10 cellular contexts compared by ENCODE assay signal in genomic region chr11:119730347-119730613, GRCh38. TPM values are rescaled to one million over a fixed set of nuclear protein-coding genes. Genes with fewer than 3 reads are reported as not detected.
A peak's percentile ranks its signal among the peaks of the same experiment; 100 is the strongest.
DNase-seq lines count a peak whose midpoint lies in the region; ATAC-seq, FAIRE-seq and TF ChIP-seq lines count a peak whose summit lies in the region.
"Had no signal": no experiment of that assay in that cellular context is flagged by ENCODE, and none has a peak within 500 bp of the region (broad histone marks: within the 10 kb centered on the region; RNA-seq: fewer than 3 reads in every experiment).

No MANE protein-coding gene starts in this region.

- ATAC-seq in Panc1 (no peak), pancreas (no peak), HG02981 (IDR thresholded peaks at IDR 0.05; ENCODE audit: unreplicated experiment) (no peak)

- H3K36me3 Mint-ChIP-seq in CD4-positive, alpha-beta memory T cell, result peaks cover 0 to 2% of the 10 kb centered on the region in 2 donors

- peaks cover 6 to 22% (median 14%) of the 10 kb centered on the region in 4 donors for H3K4me1 Mint-ChIP-seq in CD4-positive, alpha-beta memory T cell

- H3K4me1 ChIP-seq in CD4-positive, alpha-beta memory T cell (ENCODE audit: insufficient read depth, low read length), result peaks cover 20% of the 10 kb centered on the region
- peaks cover 15% of the 10 kb centered on the region for H3K4me1 ChIP-seq in Panc1 (ENCODE audit: control insufficient read depth, insufficient read depth, low read length)
- peaks cover 13 to 36% (median 34%) of the 10 kb centered on the region in 4 donors for H3K4me1 ChIP-seq in esophagus muscularis mucosa
- H3K4me1 ChIP-seq in pancreas, result peaks cover 0 to 5% (median 0%) of the 10 kb centered on the region in 3 donors

- BruUV-seq in Panc1 (replicated peaks; lab: Mats Ljungman, UMichigan), result no TSS peak

- no peak overlapping the region for H3K27ac ChIP-seq in CD4-positive, alpha-beta memory T cell (ENCODE audit: low read depth, low read length)
- H3K27ac ChIP-seq in Panc1 (ENCODE audit: low read length) (peak overlapping the region; percentile 1; the same call in 1 of the 2 replicates), esophagus muscularis mucosa (replicated peaks in 1 of 4) (peak overlapping the region; percentile 87 to 93 (median 89)), pancreas (peak overlapping the region in 2 of 4 donors; percentile 85)

- no peaks in the 10 kb centered on the region for H3K9me3 ChIP-seq in CD4-positive, alpha-beta memory T cell (ENCODE audit: control insufficient read depth in 1 of 2, low read length in 2 of 2)
- H3K9me3 ChIP-seq in Panc1 (ENCODE audit: control insufficient read depth, insufficient read depth, low read depth, low read length) (no peaks in the 10 kb centered on the region), esophagus muscularis mucosa (no peaks in the 10 kb centered on the region), pancreas (no peaks in the 10 kb centered on the region)

- TF ChIP-seq POLR2A in esophagus muscularis mucosa (IDR thresholded peaks at IDR 0.05; ENCODE audit: low read depth), result no peak

- TF ChIP-seq CTCF in Panc1 (IDR thresholded peaks at IDR 0.05), result no peak
- TF ChIP-seq CTCF in esophagus muscularis mucosa (IDR thresholded peaks at IDR 0.05), result no peak
- no peak for TF ChIP-seq CTCF in pancreas (IDR thresholded peaks at IDR 0.05)

- H3K4me3 ChIP-seq in CD4-positive, alpha-beta memory T cell (ENCODE audit: low read length in 2 of 2), result peak overlapping the region in 1 of 2 donors; percentile 36
- H3K4me3 ChIP-seq in Panc1 (ENCODE audit: low read depth in 2 of 2, low read length in 2 of 2), result peak overlapping the region; percentile 51 to 65
- peak overlapping the region; percentile 80 to 97 (median 84) for H3K4me3 ChIP-seq in esophagus muscularis mucosa
- H3K4me3 ChIP-seq in pancreas, result peak overlapping the region; percentile 73 to 86 (median 80)

- no peaks in the 10 kb centered on the region for H3K9me3 Mint-ChIP-seq in CD4-positive, alpha-beta memory T cell

- intact Hi-C loops in CD4-positive, alpha-beta memory T cell (cut with micrococcal nuclease), result no loop called here
- intact Hi-C loops in Panc1 (cut with micrococcal nuclease; ENCODE audit: unreplicated experiment) (no loop called here), esophagus muscularis mucosa (cut with DNase I) (no loop called here), pancreas (cut with DNase I) (loop anchor here in 1 of 3 donors (5.0 kb wide), 1 partner anchor 68 kb away; no protein-coding TSS in a partner anchor)

- CTCF ChIA-PET in CD4-positive, alpha-beta memory T cell (lab: Charles Lee; ENCODE audit: partially characterized antibody), result interaction anchor here (1.4 to 1.7 kb wide), 16 partner anchors 9 to 374 kb away, joined by 3 to 30 read pairs (median 8); no protein-coding TSS in a partner anchor
- CTCF ChIA-PET in Panc1 (lab: Charles Lee), result interaction anchor here (0.5 to 1.7 kb wide), 4 partner anchors 67 to 378 kb away, joined by 3 to 8 read pairs (median 6); no protein-coding TSS in a partner anchor

- in situ Hi-C loops in Panc1 (cut with HindIII; ENCODE audit: low pct_unique_long_range_greater_than_20kb, low sequenced_read_pairs), result no loop called here

- DNase-seq in CD4-positive, alpha-beta memory T cell, result no peak
- DNase-seq in Panc1 (ENCODE audit: low read depth, low spot score) (no peak), esophagus muscularis mucosa (ENCODE audit: extremely low spot score) (no peak), pancreas (no peak), NCI-H345 treated with DMSO at 0.1 percent for 48 hours (lab: John Stamatoyannopoulos, UW; ENCODE audit: unreplicated experiment) (no peak), SKM-1 (lab: John Stamatoyannopoulos, UW; ENCODE audit: unreplicated experiment) (no peak), epidermal melanocyte (ENCODE audit: insufficient read length, low spot score) (no peak)
- DNase-seq: T-helper 9 cell had no signal

- H3K36me3 ChIP-seq in CD4-positive, alpha-beta memory T cell (ENCODE audit: insufficient read depth, low read length), result no peaks in the 10 kb centered on the region
- H3K36me3 ChIP-seq in Panc1 (ENCODE audit: control insufficient read depth, insufficient read depth, low read length) (no peaks in the 10 kb centered on the region; the same call in 1 of the 2 replicates), esophagus muscularis mucosa (no peaks in the 10 kb centered on the region), pancreas (no peaks in the 10 kb centered on the region)

- H3K27me3 ChIP-seq in CD4-positive, alpha-beta memory T cell (ENCODE audit: insufficient read depth, low read length), result peaks cover 10% of the 10 kb centered on the region
- peaks cover 6% of the 10 kb centered on the region for H3K27me3 ChIP-seq in Panc1 (ENCODE audit: control insufficient read depth, insufficient read depth, low read length)
- H3K27me3 ChIP-seq in esophagus muscularis mucosa, result peaks cover 0 to 9% (median 0%) of the 10 kb centered on the region in 4 donors
- H3K27me3 ChIP-seq in pancreas, result no peaks in the 10 kb centered on the region

- no peak for FAIRE-seq in pancreas (lab: Jason Lieb, UNC)
- FAIRE-seq: H54 had no signal

- no peak for TF ChIP-seq EP300 in esophagus muscularis mucosa (IDR thresholded peaks at IDR 0.05)

- peaks cover 13 to 21% of the 10 kb centered on the region in 2 donors for H3K27me3 Mint-ChIP-seq in CD4-positive, alpha-beta memory T cell

- peak overlapping the region in 2 of 7 donors; percentile 10 to 80 for H3K27ac Mint-ChIP-seq in CD4-positive, alpha-beta memory T cell

- WGBS in esophagus muscularis mucosa, result 48% methylated on average over 7 of the region's 7 CpGs
- WGBS in pancreas, 2 donors, result 18 to 33% methylated on average over 7 of the region's 7 CpGs

- peak overlapping the region; percentile 81 to 87 (median 85) for H3K4me3 Mint-ChIP-seq in CD4-positive, alpha-beta memory T cell

- POLR2A ChIA-PET in CD4-positive, alpha-beta memory T cell (lab: Charles Lee; ENCODE audit: partially characterized antibody), result no interaction called here
- POLR2A ChIA-PET in Panc1 (lab: Charles Lee), result no interaction called here

RNA-seq across cellular contexts. Expression of gene NECTIN1, which starts 1.3 kb away (rescaled TPM):
- total RNA-seq in CD4-positive, alpha-beta memory T cell, result 1 to 10 TPM; 3.5 to 3.8 TPM
- 1 to 10 TPM in 1 of 2 donors, not detected in 1; 1.2 TPM for polyA plus RNA-seq in CD4-positive, alpha-beta memory T cell
- total RNA-seq in Panc1 (2021; ENCODE audit: unreplicated experiment) (14.6 TPM), esophagus muscularis mucosa (1 to 10 TPM; 1.7 to 4.0 (median 2.5) TPM), pancreas (10 to 100 TPM; 14.8 to 24.7 (median 22.2) TPM)
- polyA plus RNA-seq in Panc1 (2012; ENCODE audit: insufficient read length), result 12.0 TPM
- polyA plus RNA-seq in pancreas, result 1 to 10 TPM; 7.9 to 8.5 TPM
